Comparison of ENCODE assay signal across 29 cellular contexts in the genomic region with DNA sequence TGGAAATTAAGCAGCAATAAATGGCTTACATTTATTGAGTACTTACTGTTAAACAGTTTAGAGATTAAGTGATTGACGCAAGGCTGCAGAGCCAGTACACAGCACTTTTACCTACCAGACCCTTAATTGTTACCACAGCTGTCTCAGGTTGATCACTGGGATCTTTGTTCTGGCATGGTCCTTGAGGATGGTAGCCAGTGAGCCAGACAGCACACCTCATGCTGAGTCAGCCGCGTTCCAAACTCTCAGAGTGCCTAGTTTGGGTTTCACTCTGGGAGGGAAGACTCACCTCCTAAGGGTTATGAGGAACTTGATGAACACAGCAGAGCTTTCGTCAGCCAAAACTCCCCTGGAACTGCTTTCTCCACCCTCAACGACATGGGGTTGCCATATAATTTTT. TPM values are rescaled to one million over a fixed set of nuclear protein-coding genes. Genes with fewer than 3 reads are reported as not detected.
DNase-seq lines count a peak whose midpoint lies in the region; ATAC-seq and TF ChIP-seq lines count a peak whose summit lies in the region.
"Had no signal": no experiment of that assay in that cellular context is flagged by ENCODE, and none has a peak within 500 bp of the region (broad histone marks: within the 10 kb centered on the region; RNA-seq: fewer than 3 reads in every experiment).

No MANE protein-coding gene starts in this region.

- peaks cover 43% of the 10 kb centered on the region for H3K4me1 Mint-ChIP-seq in MCF 10A (ENCODE audit: insufficient read depth, unreplicated experiment)
- H3K4me1 Mint-ChIP-seq: CD4-positive, alpha-beta memory T cell; T-cell had no signal

- H3K27me3 Mint-ChIP-seq in MCF 10A (ENCODE audit: insufficient read depth, unreplicated experiment): no peaks in the 10 kb centered on the region

- H3K4me3 ChIP-seq in breast epithelium (no peak overlapping the region), smooth muscle cell (no peak overlapping the region), body of pancreas (no peak overlapping the region), mucosa of descending colon (no peak overlapping the region)
- H3K4me3 ChIP-seq: colonic mucosa, gastroesophageal sphincter, left ventricle myocardium inferior, Peyer's patch, psoas muscle, thoracic aorta, vagina had no signal

- TF ChIP-seq POLR2A in breast epithelium (IDR thresholded peaks at IDR 0.05): no peak
- no peak for TF ChIP-seq POLR2A in body of pancreas (IDR thresholded peaks at IDR 0.05)

- CTCF ChIA-PET in MCF 10A (lab: Yijun Ruan, JAX): interaction anchor here (0.5 to 9.1 kb wide), 2 partner anchors 75 to 621 kb away, joined by 3 to 60 read pairs; no protein-coding TSS in a partner anchor

- H4K20me1 ChIP-seq in smooth muscle cell (ENCODE audit: low read depth): no peaks in the 10 kb centered on the region

- 71% methylated on average over 5 of the region's 5 CpGs for WGBS in smooth muscle cell (ENCODE audit: low lambda C conversion rate)
- WGBS in body of pancreas, 2 donors: 82 to 90% methylated on average over 5 of the region's 5 CpGs

- no peak overlapping the region for H3K4me2 ChIP-seq in smooth muscle cell

- H3K27ac ChIP-seq in breast epithelium: no peak overlapping the region
- H3K27ac ChIP-seq in epithelial cell of prostate: peak overlapping the region; percentile 99
- peak overlapping the region; percentile 87 for H3K27ac ChIP-seq in smooth muscle cell (ENCODE audit: low read depth)
- no peak overlapping the region for H3K27ac ChIP-seq in body of pancreas
- H3K27ac ChIP-seq: 22Rv1, colonic mucosa, gastroesophageal sphincter, left ventricle myocardium inferior, Peyer's patch, psoas muscle, thoracic aorta, vagina had no signal

- peaks cover 23% of the 10 kb centered on the region for H3K36me3 Mint-ChIP-seq in MCF 10A (ENCODE audit: insufficient read depth, unreplicated experiment)
- H3K36me3 Mint-ChIP-seq: CD4-positive, alpha-beta memory T cell; naive thymus-derived CD4-positive, alpha-beta T cell; T-cell had no signal

- H3F3A ChIP-seq in smooth muscle cell (ENCODE audit: low read depth): peaks cover 6% of the 10 kb centered on the region

- TF ChIP-seq CTCF in MCF 10A (IDR thresholded peaks at IDR 0.05; ENCODE audit: unreplicated experiment): no peak
- no peak for TF ChIP-seq CTCF in breast epithelium (IDR thresholded peaks at IDR 0.05)
- no peak for TF ChIP-seq CTCF in smooth muscle cell (IDR thresholded peaks at IDR 0.05; ENCODE audit: borderline replicate concordance, insufficient read depth, poor library complexity, severe bottlenecking)
- TF ChIP-seq CTCF in body of pancreas (IDR thresholded peaks at IDR 0.05): no peak
- TF ChIP-seq CTCF in mucosa of descending colon (IDR thresholded peaks at IDR 0.05): no peak

- H2AFZ ChIP-seq in smooth muscle cell (ENCODE audit: low read depth): no peak overlapping the region

- H3K9me3 ChIP-seq in breast epithelium (no peaks in the 10 kb centered on the region), smooth muscle cell (replicated peaks; ENCODE audit: low read depth) (no peaks in the 10 kb centered on the region), body of pancreas (no peaks in the 10 kb centered on the region), mucosa of descending colon (no peaks in the 10 kb centered on the region)
- H3K9me3 ChIP-seq: colonic mucosa, gastroesophageal sphincter, left ventricle myocardium inferior, Peyer's patch, psoas muscle, thoracic aorta, vagina had no signal

- POLR2A ChIA-PET in MCF 10A (lab: Yijun Ruan, JAX): interaction anchor here (0.6 to 8.2 kb wide), 9 partner anchors 7 to 91 kb away, joined by 3 to 110 read pairs (median 3); partner anchors contain the start of gene CDH3

- peak overlapping the region; percentile 41 for H3K4me3 Mint-ChIP-seq in MCF 10A (ENCODE audit: unreplicated experiment)
- H3K4me3 Mint-ChIP-seq: activated naive CD4-positive, alpha-beta T cell treated with anti-CD3 and anti-CD28 coated beads for 36 hours; CD4-positive, alpha-beta memory T cell; mesothelial cell of epicardium; naive thymus-derived CD4-positive, alpha-beta T cell; T-cell had no signal

- H3K27me3 ChIP-seq in breast epithelium (no peaks in the 10 kb centered on the region), smooth muscle cell (ENCODE audit: low read depth) (no peaks in the 10 kb centered on the region), body of pancreas (no peaks in the 10 kb centered on the region)
- H3K27me3 ChIP-seq: colonic mucosa, Peyer's patch, vagina had no signal

- no peaks in the 10 kb centered on the region for H3K79me2 ChIP-seq in smooth muscle cell (ENCODE audit: low read depth)

- H3K36me3 ChIP-seq in breast epithelium (no peaks in the 10 kb centered on the region), smooth muscle cell (ENCODE audit: low read depth) (no peaks in the 10 kb centered on the region), body of pancreas (replicated peaks in 1 of 2; ENCODE audit: insufficient read depth in 1 of 2, low read depth in 2 of 2) (no peaks in the 10 kb centered on the region), mucosa of descending colon (ENCODE audit: low read depth) (no peaks in the 10 kb centered on the region)
- H3K36me3 ChIP-seq: colonic mucosa, gastroesophageal sphincter, left ventricle myocardium inferior, Peyer's patch, thoracic aorta, vagina had no signal

- no peaks in the 10 kb centered on the region for H3K9me3 Mint-ChIP-seq in MCF 10A (ENCODE audit: unreplicated experiment)
- H3K9me3 Mint-ChIP-seq: activated naive CD4-positive, alpha-beta T cell treated with anti-CD3 and anti-CD28 coated beads for 36 hours; CD4-positive, alpha-beta memory T cell; mesothelial cell of epicardium; naive thymus-derived CD4-positive, alpha-beta T cell; T-cell had no signal

- no peak for ATAC-seq in GM21528 (IDR thresholded peaks at IDR 0.05; ENCODE audit: low FRiP score, unreplicated experiment)
- ATAC-seq in body of pancreas: no peak
- no peak for ATAC-seq in mucosa of descending colon
- ATAC-seq: gastroesophageal sphincter; naive thymus-derived CD4-positive, alpha-beta T cell; psoas muscle; stimulated activated naive CD8-positive, alpha-beta T cell treated with anti-CD3 and anti-CD28 coated beads, Interleukin-15, Interleukin-2, amounts not matched to agents 100 U/mL and 50 U/mL, for 24 hours; T-cell had no signal

- H3K4me1 ChIP-seq in breast epithelium (no peaks in the 10 kb centered on the region), smooth muscle cell (ENCODE audit: low read depth) (no peaks in the 10 kb centered on the region), body of pancreas (no peaks in the 10 kb centered on the region), mucosa of descending colon (ENCODE audit: low read depth) (no peaks in the 10 kb centered on the region)
- H3K4me1 ChIP-seq: colonic mucosa, gastroesophageal sphincter, Peyer's patch, psoas muscle, vagina had no signal

- intact Hi-C loops in MCF 10A (cut with micrococcal nuclease): no loop called here
- intact Hi-C loops in breast epithelium (cut with DNase I; ENCODE audit: low total_unique reads): no loop called here
- intact Hi-C loops in body of pancreas (cut with DNase I): no loop called here
- intact Hi-C loops in mucosa of descending colon (cut with DNase I, micrococcal nuclease): no loop called here

- BruUV-seq in MCF 10A (replicated peaks; lab: Mats Ljungman, UMichigan): no TSS peak

- H3K27ac Mint-ChIP-seq in MCF 10A (ENCODE audit: low read depth, unreplicated experiment): peak overlapping the region; percentile 92
- H3K27ac Mint-ChIP-seq: activated naive CD4-positive, alpha-beta T cell treated with anti-CD3 and anti-CD28 coated beads for 36 hours; CD4-positive, alpha-beta memory T cell; mesothelial cell of epicardium; naive thymus-derived CD4-positive, alpha-beta T cell; T-cell had no signal

- DNase-seq in MCF 10A (ENCODE audit: unreplicated experiment) (peak; percentile 97), breast epithelium (ENCODE audit: low spot score in 2 of 2) (no peak), RKO (ENCODE audit: low spot score) (peak; percentile 12), epithelial cell of prostate (ENCODE audit: low read depth, low spot score) (peak; percentile 99), smooth muscle cell (lab: John Stamatoyannopoulos, UW; ENCODE audit: unreplicated experiment) (no peak), body of pancreas (no peak), mucosa of descending colon (no peak)
- DNase-seq: activated CD4-positive, alpha-beta T cell treated with anti-CD3 and anti-CD28 coated beads, Interleukin-2, amount 50 U/mL, for 4 hours; activated naive CD4-positive, alpha-beta T cell treated with anti-CD3 and anti-CD28 coated beads for 36 hours; CD4-positive, alpha-beta memory T cell; colonic mucosa; effector memory CD4-positive, alpha-beta T cell; hippocampal formation; left ventricle myocardium inferior; naive thymus-derived CD4-positive, alpha-beta T cell; NCI-H146; NCI-H2171; NCI-H510A treated with DMSO at 0.1 percent for 48 hours; NK-92 treated with Interleukin-12 subunit alpha and Interleukin-12 subunit beta, amount 100 ng/mL, for 24 hours; Peyer's patch; psoas muscle; stimulated activated naive CD8-positive, alpha-beta T cell treated with anti-CD3 and anti-CD28 coated beads, Interleukin-15, Interleukin-2, amounts not matched to agents 100 U/mL and 50 U/mL, for 24 hours; T-cell had no signal

- peak overlapping the region; percentile 31 for H3K9ac ChIP-seq in smooth muscle cell (ENCODE audit: low read depth)

RNA-seq across cellular contexts. Expression of gene CDH3, which starts 20.4 kb away (rescaled TPM):
- 74.4 and 107 TPM in 2 replicates for total RNA-seq in MCF 10A (2022)
- 10 to 100 TPM in 2 of 3 donors, under 1 TPM in 1; 0.32 to 62.6 (median 39.0) TPM for total RNA-seq in breast epithelium
- 66.8 and 78.2 TPM in 2 replicates for total RNA-seq in smooth muscle cell
- polyA plus RNA-seq in smooth muscle cell: 18.9 and 77.6 TPM in 2 replicates
- 1 to 10 TPM in 1 of 2 donors, under 1 TPM in 1; 0.66 to 4.7 TPM for total RNA-seq in body of pancreas
- total RNA-seq in mucosa of descending colon: under 1 TPM; 0.22 to 0.77 (median 0.38) TPM
- total RNA-seq: psoas muscle, thoracic aorta had no signal
- polyA plus RNA-seq: CD4-positive, alpha-beta memory T cell had no signal

Comparison
In these comparisons a context has a peak if more than half of its experiments do, and no peak if none do; other contexts are left out.
1. DNase-seq: peak in MCF 10A (single experiment), RKO (single experiment) and epithelial cell of prostate (single experiment); none in breast epithelium (0 of 2), smooth muscle cell (single experiment), body of pancreas (0 of 4) and mucosa of descending colon (0 of 3).
2. H3K27ac ChIP-seq: peak in epithelial cell of prostate (single experiment) and smooth muscle cell (single experiment); none in breast epithelium (0 of 2) and body of pancreas (0 of 4).